ENCODE assay signal across 17 cellular contexts in the genomic region with DNA sequence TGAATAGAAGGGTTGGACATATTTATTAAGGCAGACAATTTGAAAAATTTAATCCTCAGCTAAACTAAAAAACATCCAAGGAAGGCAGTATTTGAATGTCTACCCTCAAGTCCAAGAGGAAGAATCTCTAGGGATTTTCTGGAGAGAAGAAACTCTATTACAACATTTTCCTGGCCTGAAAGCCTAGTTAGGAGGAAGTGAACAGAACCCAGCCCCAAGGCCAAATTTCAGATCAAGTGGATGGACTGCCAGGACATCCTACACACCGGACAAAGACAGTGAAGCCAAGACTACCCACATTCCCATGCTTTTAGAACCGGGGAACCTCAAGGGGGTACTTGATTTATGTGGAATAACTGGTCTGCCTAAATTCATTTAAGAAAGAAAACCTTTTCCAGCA.
"Had no signal": no experiment of that assay in that cellular context is flagged by ENCODE, and none has a peak within 500 bp of the region (broad histone marks: within the 10 kb centered on the region; RNA-seq: fewer than 3 reads in every experiment).

No MANE protein-coding gene starts in this region.

- DNase-seq: activated gamma-delta T cell treated with Interleukin-2 at 50 U/mL for 16 hours; activated T-cell treated with anti-CD3 and anti-CD28 coated beads, Interleukin-2, amount 50 U/mL, for 1 hour; endodermal cell; esophagus squamous epithelium; naive B cell; nucleus accumbens; spleen; stimulated activated CD4-positive, alpha-beta T cell treated with anti-CD3 and anti-CD28 coated beads, Interleukin-4, amount 100 ng/mL, for 1 hour; stimulated activated naive CD8-positive, alpha-beta T cell treated with anti-CD3 and anti-CD28 coated beads, Interleukin-15, Interleukin-2, amounts not matched to agents 100 U/mL and 50 U/mL, for 24 hours; substantia nigra; T-cell; thyroid gland; upper lobe of right lung had no signal

- H3K4me3 Mint-ChIP-seq: activated naive CD4-positive, alpha-beta T cell treated with anti-CD3 and anti-CD28 coated beads, Interleukin-2, amount 50 U/mL, for 24 hours; endodermal cell; naive B cell; T-cell had no signal

- H3K4me1 ChIP-seq: ascending aorta, esophagus squamous epithelium, spleen, thyroid gland, upper lobe of right lung had no signal

- H3K27ac Mint-ChIP-seq: activated naive CD4-positive, alpha-beta T cell treated with anti-CD3 and anti-CD28 coated beads, Interleukin-2, amount 50 U/mL, for 24 hours; endodermal cell; naive B cell; T-cell had no signal

- H3K36me3 ChIP-seq: ascending aorta, esophagus squamous epithelium, spleen, thyroid gland, upper lobe of right lung had no signal

- H3K27me3 Mint-ChIP-seq: activated naive CD4-positive, alpha-beta T cell treated with anti-CD3 and anti-CD28 coated beads, Interleukin-2, amount 50 U/mL, for 24 hours; naive B cell; T-cell had no signal

- H3K36me3 Mint-ChIP-seq: activated naive CD4-positive, alpha-beta T cell treated with anti-CD3 and anti-CD28 coated beads, Interleukin-2, amount 50 U/mL, for 24 hours; naive B cell; T-cell had no signal

- ATAC-seq: stimulated activated naive CD8-positive, alpha-beta T cell treated with anti-CD3 and anti-CD28 coated beads, Interleukin-15, Interleukin-2, amounts not matched to agents 100 U/mL and 50 U/mL, for 24 hours; T-cell; upper lobe of right lung had no signal

- H3K27ac ChIP-seq: ascending aorta, coronary artery, esophagus squamous epithelium, spleen, thyroid gland, upper lobe of right lung had no signal

- H3K9me3 ChIP-seq: ascending aorta, esophagus squamous epithelium, spleen, thyroid gland, upper lobe of right lung had no signal

- H3K27me3 ChIP-seq: ascending aorta, esophagus squamous epithelium, spleen, thyroid gland, upper lobe of right lung had no signal

- H3K4me3 ChIP-seq: ascending aorta, coronary artery, esophagus squamous epithelium, lung, spleen, thyroid gland, upper lobe of right lung had no signal

- H3K4me1 Mint-ChIP-seq: activated naive CD4-positive, alpha-beta T cell treated with anti-CD3 and anti-CD28 coated beads, Interleukin-2, amount 50 U/mL, for 24 hours; endodermal cell; naive B cell; T-cell had no signal

- H3K9me3 Mint-ChIP-seq: activated naive CD4-positive, alpha-beta T cell treated with anti-CD3 and anti-CD28 coated beads, Interleukin-2, amount 50 U/mL, for 24 hours; endodermal cell had no signal
